ENCODE assay signal across 13 cellular contexts in genomic region chr18:42187611-42188378, GRCh38.
A peak's percentile ranks its signal among the peaks of the same experiment; 100 is the strongest.
DNase-seq lines count a peak whose midpoint lies in the region; ATAC-seq and TF ChIP-seq lines count a peak whose summit lies in the region.
"Had no signal": no experiment of that assay in that cellular context is flagged by ENCODE, and none has a peak within 500 bp of the region (broad histone marks: within the 10 kb centered on the region; RNA-seq: fewer than 3 reads in every experiment).

No MANE protein-coding gene starts in this region.

- H3K27me3 Mint-ChIP-seq in WTC11 (ENCODE audit: low read depth) (no peaks in the 10 kb centered on the region), chondrocyte (ENCODE audit: low read depth) (no peaks in the 10 kb centered on the region)
- H3K27me3 Mint-ChIP-seq: activated naive CD8-positive, alpha-beta T cell treated with anti-CD3 and anti-CD28 coated beads, Interleukin-2, amount 50 U/mL, for 24 hours had no signal

- no peak overlapping the region for H3K4me3 ChIP-seq in PC-9
- H3K4me3 ChIP-seq: tibial nerve had no signal

- no peaks in the 10 kb centered on the region for H3K36me3 ChIP-seq in PC-9 (ENCODE audit: low read depth)
- H3K36me3 ChIP-seq: tibial nerve had no signal

- H3F3A ChIP-seq in PC-9 (ENCODE audit: insufficient read depth, low read depth): no peaks in the 10 kb centered on the region

- no peak overlapping the region for H2AFZ ChIP-seq in PC-9

- peaks cover 6% of the 10 kb centered on the region; the same call in 1 of the 2 replicates for H3K4me1 ChIP-seq in PC-9 (replicated peaks; ENCODE audit: insufficient read depth)

- H3K4me1 Mint-ChIP-seq in WTC11 (no peaks in the 10 kb centered on the region), chondrocyte (ENCODE audit: low read depth) (peaks cover 27% of the 10 kb centered on the region)
- H3K4me1 Mint-ChIP-seq: activated naive CD8-positive, alpha-beta T cell treated with anti-CD3 and anti-CD28 coated beads, Interleukin-2, amount 50 U/mL, for 24 hours had no signal

- intact Hi-C loops in PC-9 (cut with micrococcal nuclease; ENCODE audit: unreplicated experiment): no loop called here

- DNase-seq in retina: peak; percentile 59
- no peak for DNase-seq in PC-9
- no peak for DNase-seq in WTC11 (ENCODE audit: low spot score)
- no peak for DNase-seq in effector CD8-positive, alpha-beta T cell (lab: John Stamatoyannopoulos, UW)
- DNase-seq in chondrocyte (ENCODE audit: low spot score): no peak
- DNase-seq: activated CD4-positive, CD25-positive, alpha-beta regulatory T cell treated with anti-CD3 and anti-CD28 coated beads, Interleukin-2, amount 50 U/mL, for 72 hours; activated naive CD8-positive, alpha-beta T cell treated with anti-CD3 and anti-CD28 coated beads, Interleukin-2, amount 50 U/mL, for 24 hours; NCI-H1048 had no signal

- H3K4me3 Mint-ChIP-seq in WTC11: no peak overlapping the region
- no peak overlapping the region for H3K4me3 Mint-ChIP-seq in chondrocyte (ENCODE audit: unreplicated experiment)
- H3K4me3 Mint-ChIP-seq: activated naive CD8-positive, alpha-beta T cell treated with anti-CD3 and anti-CD28 coated beads, Interleukin-2, amount 50 U/mL, for 24 hours; neural crest cell had no signal

- TF ChIP-seq CTCF in PC-9 (conservative IDR thresholded peaks at IDR 0.05): no peak
- TF ChIP-seq CTCF in WTC11 (IDR thresholded peaks at IDR 0.05): no peak
- TF ChIP-seq CTCF in chondrocyte (IDR thresholded peaks at IDR 0.05): no peak

- POLR2A ChIA-PET in PC-9 (lab: Charles Lee; ENCODE audit: unreplicated experiment): no interaction called here
- POLR2A ChIA-PET in WTC11 (lab: Charles Lee): no interaction called here

- no peaks in the 10 kb centered on the region for H3K9me3 ChIP-seq in PC-9 (ENCODE audit: insufficient read depth, low read depth)
- H3K9me3 ChIP-seq: tibial nerve had no signal

- no peak overlapping the region for H3K27ac Mint-ChIP-seq in WTC11
- H3K27ac Mint-ChIP-seq in chondrocyte (ENCODE audit: unreplicated experiment): no peak overlapping the region
- H3K27ac Mint-ChIP-seq: activated naive CD8-positive, alpha-beta T cell treated with anti-CD3 and anti-CD28 coated beads, Interleukin-2, amount 50 U/mL, for 24 hours had no signal

- ATAC-seq in GM19324 (IDR thresholded peaks at IDR 0.05; ENCODE audit: low FRiP score, unreplicated experiment) (peak; percentile 62), HG02642 (IDR thresholded peaks at IDR 0.05; ENCODE audit: poor library complexity, unreplicated experiment) (peak; percentile 82), HG03565 (IDR thresholded peaks at IDR 0.05; ENCODE audit: unreplicated experiment) (peak; percentile 74), WTC11 (no peak)
- ATAC-seq: activated naive CD8-positive, alpha-beta T cell treated with anti-CD3 and anti-CD28 coated beads, Interleukin-2, amount 50 U/mL, for 24 hours had no signal

- H3K9me3 Mint-ChIP-seq in WTC11: peaks cover 30% of the 10 kb centered on the region
- H3K9me3 Mint-ChIP-seq in chondrocyte (ENCODE audit: low read depth): no peaks in the 10 kb centered on the region

- H3K4me2 ChIP-seq in PC-9: no peak overlapping the region

- H3K27ac ChIP-seq in PC-9: no peak overlapping the region
- H3K27ac ChIP-seq: tibial nerve had no signal

- no TSS peak for BruUV-seq in PC-9 (replicated peaks; lab: Mats Ljungman, UMichigan)

- CTCF ChIA-PET in PC-9 (lab: Charles Lee) (no interaction called here), WTC11 (lab: Charles Lee) (no interaction called here)

- no peaks in the 10 kb centered on the region for H4K20me1 ChIP-seq in PC-9 (ENCODE audit: insufficient read depth)

- H3K36me3 Mint-ChIP-seq in WTC11 (peaks cover 14% of the 10 kb centered on the region), chondrocyte (ENCODE audit: low read depth) (no peaks in the 10 kb centered on the region)

- no peaks in the 10 kb centered on the region for H3K27me3 ChIP-seq in PC-9 (ENCODE audit: insufficient read depth, low read depth)
- H3K27me3 ChIP-seq: tibial nerve had no signal

- H3K9me2 ChIP-seq in PC-9 (ENCODE audit: insufficient read depth): no peaks in the 10 kb centered on the region

- H3K79me2 ChIP-seq in PC-9 (ENCODE audit: low read depth): no peaks in the 10 kb centered on the region

TF ChIP-seq in WTC11, 78 proteins besides CTCF, POLR2A, EP300 and RAD21:
- no peak for TF ChIP-seq ETV6 (CRISPR knock-in tag; IDR thresholded peaks at IDR 0.05)
TF ChIP-seq in WTC11: peak in this region for 0.
